ENCODE assay signal across 2 cellular contexts in the genomic region with DNA sequence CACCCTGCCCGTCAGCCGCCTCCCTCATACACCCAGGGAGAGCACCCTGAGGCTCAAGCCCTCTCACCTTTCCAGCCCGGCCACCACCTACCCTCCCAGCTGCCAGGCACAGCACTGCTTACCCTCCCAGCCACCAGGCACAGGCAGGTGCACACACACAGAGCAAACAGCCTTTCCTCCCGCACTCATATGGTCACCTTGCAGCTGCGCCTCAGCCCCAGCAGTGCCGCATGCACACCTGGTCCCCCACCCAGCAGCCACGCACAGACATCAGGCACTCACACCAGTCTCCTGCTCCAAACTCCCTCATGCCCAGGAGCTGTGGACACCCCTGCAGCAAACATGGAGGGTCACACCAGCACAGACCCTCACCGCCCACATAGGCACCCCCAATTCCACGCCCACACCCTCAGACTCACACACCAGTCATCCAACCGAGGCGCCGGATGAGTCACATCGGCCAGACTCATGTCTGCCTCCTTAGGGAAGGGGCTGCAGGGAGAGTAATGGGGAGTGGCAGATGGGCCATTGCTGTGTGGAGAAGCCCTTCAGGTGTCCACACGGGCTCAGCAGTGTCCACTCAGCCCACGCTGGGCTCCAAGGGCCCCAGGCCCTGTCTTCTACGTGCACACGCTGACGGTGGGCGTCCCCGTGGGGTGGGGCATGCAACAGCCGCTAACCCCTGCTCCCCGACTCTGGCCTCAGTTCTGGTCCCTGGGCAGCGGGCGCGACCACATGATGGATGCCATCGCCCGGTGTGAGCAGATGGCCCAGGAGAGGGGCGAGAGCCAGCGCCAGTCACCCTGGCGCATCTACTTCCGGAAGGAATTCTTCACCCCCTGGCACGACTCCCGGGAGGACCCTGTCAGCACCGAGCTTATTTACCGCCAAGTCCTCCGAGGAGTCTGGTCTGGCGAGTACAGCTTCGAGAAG.
TF ChIP-seq lines count a peak whose summit lies in the region.

No MANE protein-coding gene starts in this region.

TF ChIP-seq in IMR-90, 13 proteins besides CTCF, POLR2A, EP300 and RAD21:
- TF ChIP-seq NFE2L2 (IDR thresholded peaks at IDR 0.05; ENCODE audit: low read depth, low read length) (no peak), FOS (IDR thresholded peaks at IDR 0.05; ENCODE audit: low read depth, low read length) (peak; percentile 91), MAZ (IDR thresholded peaks at IDR 0.05; ENCODE audit: borderline replicate concordance, low read depth, low read length) (0 out of 2 replicates have a peak, but pooled peaks have one; percentile 37)
- TF ChIP-seq, protein P1, sequence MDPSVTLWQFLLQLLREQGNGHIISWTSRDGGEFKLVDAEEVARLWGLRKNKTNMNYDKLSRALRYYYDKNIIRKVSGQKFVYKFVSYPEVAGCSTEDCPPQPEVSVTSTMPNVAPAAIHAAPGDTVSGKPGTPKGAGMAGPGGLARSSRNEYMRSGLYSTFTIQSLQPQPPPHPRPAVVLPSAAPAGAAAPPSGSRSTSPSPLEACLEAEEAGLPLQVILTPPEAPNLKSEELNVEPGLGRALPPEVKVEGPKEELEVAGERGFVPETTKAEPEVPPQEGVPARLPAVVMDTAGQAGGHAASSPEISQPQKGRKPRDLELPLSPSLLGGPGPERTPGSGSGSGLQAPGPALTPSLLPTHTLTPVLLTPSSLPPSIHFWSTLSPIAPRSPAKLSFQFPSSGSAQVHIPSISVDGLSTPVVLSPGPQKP (IDR thresholded peaks at IDR 0.05; ENCODE audit: borderline replicate concordance, low read depth, low read length), result no peak

TF ChIP-seq in GM23338, 12 proteins besides CTCF, POLR2A, EP300 and RAD21:
- TF ChIP-seq, protein P2, sequence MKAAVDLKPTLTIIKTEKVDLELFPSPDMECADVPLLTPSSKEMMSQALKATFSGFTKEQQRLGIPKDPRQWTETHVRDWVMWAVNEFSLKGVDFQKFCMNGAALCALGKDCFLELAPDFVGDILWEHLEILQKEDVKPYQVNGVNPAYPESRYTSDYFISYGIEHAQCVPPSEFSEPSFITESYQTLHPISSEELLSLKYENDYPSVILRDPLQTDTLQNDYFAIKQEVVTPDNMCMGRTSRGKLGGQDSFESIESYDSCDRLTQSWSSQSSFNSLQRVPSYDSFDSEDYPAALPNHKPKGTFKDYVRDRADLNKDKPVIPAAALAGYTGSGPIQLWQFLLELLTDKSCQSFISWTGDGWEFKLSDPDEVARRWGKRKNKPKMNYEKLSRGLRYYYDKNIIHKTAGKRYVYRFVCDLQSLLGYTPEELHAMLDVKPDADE (IDR thresholded peaks at IDR 0.05), result no peak
- TF ChIP-seq POLR2AphosphoS5 (IDR thresholded peaks at IDR 0.05; ENCODE audit: low read depth) (no peak), CREB1 (CRISPR knock-in tag; IDR thresholded peaks at IDR 0.05; ENCODE audit: low read depth) (no peak), STAT1 (IDR thresholded peaks at IDR 0.05; ENCODE audit: unreplicated experiment) (no peak), ZNF331 (CRISPR knock-in tag; IDR thresholded peaks at IDR 0.05; ENCODE audit: low read depth) (no peak), ZNF114 (CRISPR knock-in tag; IDR thresholded peaks at IDR 0.05) (no peak), NANOG (IDR thresholded peaks at IDR 0.05; ENCODE audit: borderline replicate concordance) (no peak), JUNB (IDR thresholded peaks at IDR 0.05; ENCODE audit: unreplicated experiment) (no peak), EZH2 (IDR thresholded peaks at IDR 0.05; ENCODE audit: low read depth, unreplicated experiment) (no peak), EZH2phosphoT487 (IDR thresholded peaks at IDR 0.05; ENCODE audit: unreplicated experiment) (no peak)
- TF ChIP-seq, protein P3, sequence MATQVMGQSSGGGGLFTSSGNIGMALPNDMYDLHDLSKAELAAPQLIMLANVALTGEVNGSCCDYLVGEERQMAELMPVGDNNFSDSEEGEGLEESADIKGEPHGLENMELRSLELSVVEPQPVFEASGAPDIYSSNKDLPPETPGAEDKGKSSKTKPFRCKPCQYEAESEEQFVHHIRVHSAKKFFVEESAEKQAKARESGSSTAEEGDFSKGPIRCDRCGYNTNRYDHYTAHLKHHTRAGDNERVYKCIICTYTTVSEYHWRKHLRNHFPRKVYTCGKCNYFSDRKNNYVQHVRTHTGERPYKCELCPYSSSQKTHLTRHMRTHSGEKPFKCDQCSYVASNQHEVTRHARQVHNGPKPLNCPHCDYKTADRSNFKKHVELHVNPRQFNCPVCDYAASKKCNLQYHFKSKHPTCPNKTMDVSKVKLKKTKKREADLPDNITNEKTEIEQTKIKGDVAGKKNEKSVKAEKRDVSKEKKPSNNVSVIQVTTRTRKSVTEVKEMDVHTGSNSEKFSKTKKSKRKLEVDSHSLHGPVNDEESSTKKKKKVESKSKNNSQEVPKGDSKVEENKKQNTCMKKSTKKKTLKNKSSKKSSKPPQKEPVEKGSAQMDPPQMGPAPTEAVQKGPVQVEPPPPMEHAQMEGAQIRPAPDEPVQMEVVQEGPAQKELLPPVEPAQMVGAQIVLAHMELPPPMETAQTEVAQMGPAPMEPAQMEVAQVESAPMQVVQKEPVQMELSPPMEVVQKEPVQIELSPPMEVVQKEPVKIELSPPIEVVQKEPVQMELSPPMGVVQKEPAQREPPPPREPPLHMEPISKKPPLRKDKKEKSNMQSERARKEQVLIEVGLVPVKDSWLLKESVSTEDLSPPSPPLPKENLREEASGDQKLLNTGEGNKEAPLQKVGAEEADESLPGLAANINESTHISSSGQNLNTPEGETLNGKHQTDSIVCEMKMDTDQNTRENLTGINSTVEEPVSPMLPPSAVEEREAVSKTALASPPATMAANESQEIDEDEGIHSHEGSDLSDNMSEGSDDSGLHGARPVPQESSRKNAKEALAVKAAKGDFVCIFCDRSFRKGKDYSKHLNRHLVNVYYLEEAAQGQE (IDR thresholded peaks at IDR 0.05; ENCODE audit: unreplicated experiment), result no peak
- TF ChIP-seq, protein P4, sequence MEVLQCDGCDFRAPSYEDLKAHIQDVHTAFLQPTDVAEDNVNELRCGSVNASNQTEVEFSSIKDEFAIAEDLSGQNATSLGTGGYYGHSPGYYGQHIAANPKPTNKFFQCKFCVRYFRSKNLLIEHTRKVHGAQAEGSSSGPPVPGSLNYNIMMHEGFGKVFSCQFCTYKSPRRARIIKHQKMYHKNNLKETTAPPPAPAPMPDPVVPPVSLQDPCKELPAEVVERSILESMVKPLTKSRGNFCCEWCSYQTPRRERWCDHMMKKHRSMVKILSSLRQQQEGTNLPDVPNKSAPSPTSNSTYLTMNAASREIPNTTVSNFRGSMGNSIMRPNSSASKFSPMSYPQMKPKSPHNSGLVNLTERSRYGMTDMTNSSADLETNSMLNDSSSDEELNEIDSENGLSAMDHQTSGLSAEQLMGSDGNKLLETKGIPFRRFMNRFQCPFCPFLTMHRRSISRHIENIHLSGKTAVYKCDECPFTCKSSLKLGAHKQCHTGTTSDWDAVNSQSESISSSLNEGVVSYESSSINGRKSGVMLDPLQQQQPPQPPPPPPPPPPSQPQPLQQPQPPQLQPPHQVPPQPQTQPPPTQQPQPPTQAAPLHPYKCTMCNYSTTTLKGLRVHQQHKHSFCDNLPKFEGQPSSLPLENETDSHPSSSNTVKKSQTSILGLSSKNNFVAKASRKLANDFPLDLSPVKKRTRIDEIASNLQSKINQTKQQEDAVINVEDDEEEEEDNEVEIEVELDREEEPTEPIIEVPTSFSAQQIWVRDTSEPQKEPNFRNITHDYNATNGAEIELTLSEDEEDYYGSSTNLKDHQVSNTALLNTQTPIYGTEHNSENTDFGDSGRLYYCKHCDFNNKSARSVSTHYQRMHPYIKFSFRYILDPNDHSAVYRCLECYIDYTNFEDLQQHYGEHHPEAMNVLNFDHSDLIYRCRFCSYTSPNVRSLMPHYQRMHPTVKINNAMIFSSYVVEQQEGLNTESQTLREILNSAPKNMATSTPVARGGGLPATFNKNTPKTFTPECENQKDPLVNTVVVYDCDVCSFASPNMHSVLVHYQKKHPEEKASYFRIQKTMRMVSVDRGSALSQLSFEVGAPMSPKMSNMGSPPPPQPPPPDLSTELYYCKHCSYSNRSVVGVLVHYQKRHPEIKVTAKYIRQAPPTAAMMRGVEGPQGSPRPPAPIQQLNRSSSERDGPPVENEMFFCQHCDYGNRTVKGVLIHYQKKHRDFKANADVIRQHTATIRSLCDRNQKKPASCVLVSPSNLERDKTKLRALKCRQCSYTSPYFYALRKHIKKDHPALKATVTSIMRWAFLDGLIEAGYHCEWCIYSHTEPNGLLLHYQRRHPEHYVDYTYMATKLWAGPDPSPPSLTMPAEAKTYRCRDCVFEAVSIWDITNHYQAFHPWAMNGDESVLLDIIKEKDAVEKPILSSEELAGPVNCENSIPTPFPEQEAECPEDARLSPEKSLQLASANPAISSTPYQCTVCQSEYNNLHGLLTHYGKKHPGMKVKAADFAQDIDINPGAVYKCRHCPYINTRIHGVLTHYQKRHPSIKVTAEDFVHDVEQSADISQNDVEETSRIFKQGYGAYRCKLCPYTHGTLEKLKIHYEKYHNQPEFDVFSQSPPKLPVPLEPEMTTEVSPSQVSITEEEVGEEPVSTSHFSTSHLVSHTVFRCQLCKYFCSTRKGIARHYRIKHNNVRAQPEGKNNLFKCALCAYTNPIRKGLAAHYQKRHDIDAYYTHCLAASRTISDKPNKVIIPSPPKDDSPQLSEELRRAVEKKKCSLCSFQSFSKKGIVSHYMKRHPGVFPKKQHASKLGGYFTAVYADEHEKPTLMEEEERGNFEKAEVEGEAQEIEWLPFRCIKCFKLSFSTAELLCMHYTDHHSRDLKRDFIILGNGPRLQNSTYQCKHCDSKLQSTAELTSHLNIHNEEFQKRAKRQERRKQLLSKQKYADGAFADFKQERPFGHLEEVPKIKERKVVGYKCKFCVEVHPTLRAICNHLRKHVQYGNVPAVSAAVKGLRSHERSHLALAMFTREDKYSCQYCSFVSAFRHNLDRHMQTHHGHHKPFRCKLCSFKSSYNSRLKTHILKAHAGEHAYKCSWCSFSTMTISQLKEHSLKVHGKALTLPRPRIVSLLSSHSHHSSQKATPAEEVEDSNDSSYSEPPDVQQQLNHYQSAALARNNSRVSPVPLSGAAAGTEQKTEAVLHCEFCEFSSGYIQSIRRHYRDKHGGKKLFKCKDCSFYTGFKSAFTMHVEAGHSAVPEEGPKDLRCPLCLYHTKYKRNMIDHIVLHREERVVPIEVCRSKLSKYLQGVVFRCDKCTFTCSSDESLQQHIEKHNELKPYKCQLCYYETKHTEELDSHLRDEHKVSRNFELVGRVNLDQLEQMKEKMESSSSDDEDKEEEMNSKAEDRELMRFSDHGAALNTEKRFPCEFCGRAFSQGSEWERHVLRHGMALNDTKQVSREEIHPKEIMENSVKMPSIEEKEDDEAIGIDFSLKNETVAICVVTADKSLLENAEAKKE (CRISPR knock-in tag; IDR thresholded peaks at IDR 0.05), result no peak
